Comparison of ENCODE assay signal across 1 cellular context in the genomic region with DNA sequence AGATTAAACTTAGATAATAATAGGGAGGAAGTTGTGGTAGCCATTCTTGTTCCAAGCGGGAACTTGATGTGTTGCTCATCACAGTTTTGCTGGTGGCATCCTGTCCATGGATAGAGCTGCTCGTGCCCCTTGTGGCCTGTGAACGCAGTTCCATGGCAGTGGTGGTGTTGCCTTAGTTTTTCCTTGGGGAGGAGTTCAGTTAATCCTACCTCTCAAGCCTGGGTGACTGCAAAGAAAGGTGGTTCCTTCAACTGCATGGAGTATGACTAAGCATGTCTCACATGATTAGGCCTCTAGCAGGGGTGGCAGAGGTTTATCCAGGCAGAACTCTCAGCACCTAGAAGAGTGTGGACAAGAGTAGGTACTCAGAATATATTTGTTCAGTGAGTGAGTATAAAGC.
TF ChIP-seq lines count a peak whose summit lies in the region.

No MANE protein-coding gene starts in this region.

TF ChIP-seq in K562, 482 proteins besides CTCF, POLR2A, EP300 and RAD21 (continued from another document and continues in another):
- TF ChIP-seq HNRNPL (IDR thresholded peaks at IDR 0.05; ENCODE audit: low read depth, low read length) (no peak), GABPB1 (CRISPR knock-in tag; IDR thresholded peaks at IDR 0.05) (0 out of 2 replicates have a peak, but pooled peaks have one; percentile 14), NFE2 (IDR thresholded peaks at IDR 0.05; ENCODE audit: low read depth) (peak; percentile 95), NRF1 (conservative IDR thresholded peaks at IDR 0.05 in 1 of 2, IDR thresholded peaks at IDR 0.05 in 1 of 2) (peak in 1 of 2 experiments; percentile 19; a peak in 1 of 4 replicates), GABPA (tag; conservative IDR thresholded peaks at IDR 0.05; ENCODE audit: low read depth) (peak; percentile 53), SMARCC2 (IDR thresholded peaks at IDR 0.05; ENCODE audit: low read depth) (peak; percentile 78), DPF2 (IDR thresholded peaks at IDR 0.05) (peak; percentile 91), ZBTB26 (CRISPR knock-in tag; IDR thresholded peaks at IDR 0.05) (no peak), SMAD3 (CRISPR knock-in tag; conservative IDR thresholded peaks at IDR 0.05) (0 out of 2 replicates have a peak, but pooled peaks have one; percentile 15), GATAD2A (IDR thresholded peaks at IDR 0.05) (peak; percentile 36; the same call in 1 of the 2 replicates), ZNF655 (CRISPR knock-in tag; IDR thresholded peaks at IDR 0.05) (no peak), CREM (IDR thresholded peaks at IDR 0.05; ENCODE audit: low read depth) (peak; percentile 48), SRSF7 (optimal IDR thresholded peaks at IDR 0.05; ENCODE audit: low read depth, low read length) (no peak), TAF7 (tag; IDR thresholded peaks at IDR 0.05) (no peak), KLF6 (CRISPR knock-in tag; IDR thresholded peaks at IDR 0.05; ENCODE audit: borderline replicate concordance) (peak; percentile 49; the same call in 1 of the 2 replicates), ZNF431 (CRISPR knock-in tag; IDR thresholded peaks at IDR 0.05) (no peak), MAFF (IDR thresholded peaks at IDR 0.05; ENCODE audit: low read length) (peak; percentile 77), NR4A1 (CRISPR knock-in tag; IDR thresholded peaks at IDR 0.05) (no peak), NR4A1 (tag; IDR thresholded peaks at IDR 0.05) (peak; percentile 48; the same call in 1 of the 2 replicates), ZSCAN32 (CRISPR knock-in tag; IDR thresholded peaks at IDR 0.05) (no peak), CBX5 (IDR thresholded peaks at IDR 0.05; ENCODE audit: borderline replicate concordance, low read depth) (0 out of 2 replicates have a peak, but pooled peaks have one; percentile 41), RCOR1 (IDR thresholded peaks at IDR 0.05; ENCODE audit: borderline replicate concordance in 1 of 2, low read depth in 2 of 2, low read length in 2 of 2) (peak in 1 of 2 experiments; percentile 77; a peak in 2 of 4 replicates), ZNF584 (CRISPR knock-in tag; IDR thresholded peaks at IDR 0.05; ENCODE audit: low read depth) (peak; percentile 58; the same call in 1 of the 2 replicates), MBD2 (IDR thresholded peaks at IDR 0.05; ENCODE audit: borderline replicate concordance, low read depth) (no peak), ZNF316 (IDR thresholded peaks at IDR 0.05) (peak; percentile 90), JUN (IDR thresholded peaks at IDR 0.05; ENCODE audit: borderline replicate concordance, low read depth, low read length) (peak; percentile 80), JUN (CRISPR knock-in tag; IDR thresholded peaks at IDR 0.05; ENCODE audit: borderline replicate concordance) (no peak), MAFK (IDR thresholded peaks at IDR 0.05; ENCODE audit: low read length) (peak; percentile 78), ZNF282 (CRISPR knock-in tag; IDR thresholded peaks at IDR 0.05) (no peak), KLF13 (tag; IDR thresholded peaks at IDR 0.05; ENCODE audit: borderline replicate concordance, low read depth) (peak; percentile 22; the same call in 1 of the 2 replicates), ASH1L (IDR thresholded peaks at IDR 0.05; ENCODE audit: borderline replicate concordance, low read depth, partially characterized antibody) (no peak), SRSF3 (IDR thresholded peaks at IDR 0.05; ENCODE audit: insufficient read depth, low read length) (no peak), ZBTB7A (IDR thresholded peaks at IDR 0.05; ENCODE audit: borderline replicate concordance, control insufficient read depth, low read depth, low read length) (no peak), C11orf30 (IDR thresholded peaks at IDR 0.05; ENCODE audit: low read depth) (peak; percentile 92), ZNF507 (tag; conservative IDR thresholded peaks at IDR 0.05) (no peak), ATF7 (IDR thresholded peaks at IDR 0.05) (no peak; the same call in none of the 2 replicates), CAMTA2 (CRISPR knock-in tag; conservative IDR thresholded peaks at IDR 0.05) (no peak), EP400 (IDR thresholded peaks at IDR 0.05) (peak; percentile 55), ATF1 (CRISPR knock-in tag; IDR thresholded peaks at IDR 0.05) (no peak), ATF1 (tag; IDR thresholded peaks at IDR 0.05) (peak; percentile 72), MNT (conservative IDR thresholded peaks at IDR 0.05) (peak in 1 of 2 experiments; percentile 38; a peak in 1 of 4 replicates), MEF2D (tag; conservative IDR thresholded peaks at IDR 0.05; ENCODE audit: low read depth) (peak; percentile 68; the same call in 1 of the 2 replicates), TOE1 (IDR thresholded peaks at IDR 0.05; ENCODE audit: borderline replicate concordance) (peak; percentile 60), TOE1 (CRISPR knock-in tag; IDR thresholded peaks at IDR 0.05; ENCODE audit: borderline replicate concordance, low read depth) (no peak), SNRNP70 (optimal IDR thresholded peaks at IDR 0.05; ENCODE audit: low read depth, low read length) (no peak)
- TF ChIP-seq, protein P1, sequence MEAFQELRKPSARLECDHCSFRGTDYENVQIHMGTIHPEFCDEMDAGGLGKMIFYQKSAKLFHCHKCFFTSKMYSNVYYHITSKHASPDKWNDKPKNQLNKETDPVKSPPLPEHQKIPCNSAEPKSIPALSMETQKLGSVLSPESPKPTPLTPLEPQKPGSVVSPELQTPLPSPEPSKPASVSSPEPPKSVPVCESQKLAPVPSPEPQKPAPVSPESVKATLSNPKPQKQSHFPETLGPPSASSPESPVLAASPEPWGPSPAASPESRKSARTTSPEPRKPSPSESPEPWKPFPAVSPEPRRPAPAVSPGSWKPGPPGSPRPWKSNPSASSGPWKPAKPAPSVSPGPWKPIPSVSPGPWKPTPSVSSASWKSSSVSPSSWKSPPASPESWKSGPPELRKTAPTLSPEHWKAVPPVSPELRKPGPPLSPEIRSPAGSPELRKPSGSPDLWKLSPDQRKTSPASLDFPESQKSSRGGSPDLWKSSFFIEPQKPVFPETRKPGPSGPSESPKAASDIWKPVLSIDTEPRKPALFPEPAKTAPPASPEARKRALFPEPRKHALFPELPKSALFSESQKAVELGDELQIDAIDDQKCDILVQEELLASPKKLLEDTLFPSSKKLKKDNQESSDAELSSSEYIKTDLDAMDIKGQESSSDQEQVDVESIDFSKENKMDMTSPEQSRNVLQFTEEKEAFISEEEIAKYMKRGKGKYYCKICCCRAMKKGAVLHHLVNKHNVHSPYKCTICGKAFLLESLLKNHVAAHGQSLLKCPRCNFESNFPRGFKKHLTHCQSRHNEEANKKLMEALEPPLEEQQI (IDR thresholded peaks at IDR 0.05): peak; percentile 67; the same call in 1 of the 2 replicates
- TF ChIP-seq, protein P2, sequence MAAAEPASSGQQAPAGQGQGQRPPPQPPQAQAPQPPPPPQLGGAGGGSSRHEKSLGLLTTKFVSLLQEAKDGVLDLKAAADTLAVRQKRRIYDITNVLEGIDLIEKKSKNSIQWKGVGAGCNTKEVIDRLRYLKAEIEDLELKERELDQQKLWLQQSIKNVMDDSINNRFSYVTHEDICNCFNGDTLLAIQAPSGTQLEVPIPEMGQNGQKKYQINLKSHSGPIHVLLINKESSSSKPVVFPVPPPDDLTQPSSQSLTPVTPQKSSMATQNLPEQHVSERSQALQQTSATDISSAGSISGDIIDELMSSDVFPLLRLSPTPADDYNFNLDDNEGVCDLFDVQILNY (CRISPR knock-in tag; IDR thresholded peaks at IDR 0.05): no peak
- TF ChIP-seq, protein P3, sequence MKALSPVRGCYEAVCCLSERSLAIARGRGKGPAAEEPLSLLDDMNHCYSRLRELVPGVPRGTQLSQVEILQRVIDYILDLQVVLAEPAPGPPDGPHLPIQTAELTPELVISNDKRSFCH (CRISPR knock-in tag; IDR thresholded peaks at IDR 0.05): no peak
- TF ChIP-seq, protein P3 (tag; IDR thresholded peaks at IDR 0.05): 0 out of 2 replicates have a peak, but pooled peaks have one; percentile 2
- TF ChIP-seq, protein P4, sequence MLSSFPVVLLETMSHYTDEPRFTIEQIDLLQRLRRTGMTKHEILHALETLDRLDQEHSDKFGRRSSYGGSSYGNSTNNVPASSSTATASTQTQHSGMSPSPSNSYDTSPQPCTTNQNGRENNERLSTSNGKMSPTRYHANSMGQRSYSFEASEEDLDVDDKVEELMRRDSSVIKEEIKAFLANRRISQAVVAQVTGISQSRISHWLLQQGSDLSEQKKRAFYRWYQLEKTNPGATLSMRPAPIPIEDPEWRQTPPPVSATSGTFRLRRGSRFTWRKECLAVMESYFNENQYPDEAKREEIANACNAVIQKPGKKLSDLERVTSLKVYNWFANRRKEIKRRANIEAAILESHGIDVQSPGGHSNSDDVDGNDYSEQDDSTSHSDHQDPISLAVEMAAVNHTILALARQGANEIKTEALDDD (IDR thresholded peaks at IDR 0.05): peak; percentile 87
- TF ChIP-seq, protein P5, sequence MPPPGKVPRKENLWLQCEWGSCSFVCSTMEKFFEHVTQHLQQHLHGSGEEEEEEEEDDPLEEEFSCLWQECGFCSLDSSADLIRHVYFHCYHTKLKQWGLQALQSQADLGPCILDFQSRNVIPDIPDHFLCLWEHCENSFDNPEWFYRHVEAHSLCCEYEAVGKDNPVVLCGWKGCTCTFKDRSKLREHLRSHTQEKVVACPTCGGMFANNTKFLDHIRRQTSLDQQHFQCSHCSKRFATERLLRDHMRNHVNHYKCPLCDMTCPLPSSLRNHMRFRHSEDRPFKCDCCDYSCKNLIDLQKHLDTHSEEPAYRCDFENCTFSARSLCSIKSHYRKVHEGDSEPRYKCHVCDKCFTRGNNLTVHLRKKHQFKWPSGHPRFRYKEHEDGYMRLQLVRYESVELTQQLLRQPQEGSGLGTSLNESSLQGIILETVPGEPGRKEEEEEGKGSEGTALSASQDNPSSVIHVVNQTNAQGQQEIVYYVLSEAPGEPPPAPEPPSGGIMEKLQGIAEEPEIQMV (tag; conservative IDR thresholded peaks at IDR 0.05; ENCODE audit: low read depth): no peak
- TF ChIP-seq, protein P6, sequence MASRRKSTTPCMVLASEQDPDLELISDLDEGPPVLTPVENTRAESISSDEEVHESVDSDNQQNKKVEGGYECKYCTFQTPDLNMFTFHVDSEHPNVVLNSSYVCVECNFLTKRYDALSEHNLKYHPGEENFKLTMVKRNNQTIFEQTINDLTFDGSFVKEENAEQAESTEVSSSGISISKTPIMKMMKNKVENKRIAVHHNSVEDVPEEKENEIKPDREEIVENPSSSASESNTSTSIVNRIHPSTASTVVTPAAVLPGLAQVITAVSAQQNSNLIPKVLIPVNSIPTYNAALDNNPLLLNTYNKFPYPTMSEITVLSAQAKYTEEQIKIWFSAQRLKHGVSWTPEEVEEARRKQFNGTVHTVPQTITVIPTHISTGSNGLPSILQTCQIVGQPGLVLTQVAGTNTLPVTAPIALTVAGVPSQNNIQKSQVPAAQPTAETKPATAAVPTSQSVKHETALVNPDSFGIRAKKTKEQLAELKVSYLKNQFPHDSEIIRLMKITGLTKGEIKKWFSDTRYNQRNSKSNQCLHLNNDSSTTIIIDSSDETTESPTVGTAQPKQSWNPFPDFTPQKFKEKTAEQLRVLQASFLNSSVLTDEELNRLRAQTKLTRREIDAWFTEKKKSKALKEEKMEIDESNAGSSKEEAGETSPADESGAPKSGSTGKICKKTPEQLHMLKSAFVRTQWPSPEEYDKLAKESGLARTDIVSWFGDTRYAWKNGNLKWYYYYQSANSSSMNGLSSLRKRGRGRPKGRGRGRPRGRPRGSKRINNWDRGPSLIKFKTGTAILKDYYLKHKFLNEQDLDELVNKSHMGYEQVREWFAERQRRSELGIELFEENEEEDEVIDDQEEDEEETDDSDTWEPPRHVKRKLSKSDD (conservative IDR thresholded peaks at IDR 0.05; ENCODE audit: low read length): no peak
